Comparison of ENCODE assay signal across 19 cellular contexts in genomic region chr6:167578371-167578901, GRCh38.
DNase-seq lines count a peak whose midpoint lies in the region; ATAC-seq and TF ChIP-seq lines count a peak whose summit lies in the region.
"Had no signal": no experiment of that assay in that cellular context is flagged by ENCODE, and none has a peak within 500 bp of the region (broad histone marks: within the 10 kb centered on the region; RNA-seq: fewer than 3 reads in every experiment).

No MANE protein-coding gene starts in this region.

- H3K36me3 Mint-ChIP-seq in neural progenitor cell = peaks cover 3% of the 10 kb centered on the region
- H3K36me3 Mint-ChIP-seq: CD14-positive monocyte, IgD-negative memory B cell had no signal

- TF ChIP-seq EP300 in esophagus muscularis mucosa (IDR thresholded peaks at IDR 0.05) = no peak

- DNase-seq in cardiac septum (ENCODE audit: low spot score) (peak; percentile 26), left ventricle myocardium superior (no peak), esophagus muscularis mucosa (ENCODE audit: extremely low spot score) (peak; percentile 81), neural progenitor cell (ENCODE audit: low spot score) (no peak), ureter (ENCODE audit: low spot score) (peak; percentile 34), NCI-H524 (lab: John Stamatoyannopoulos, UW) (no peak), GM19240 (ENCODE audit: insufficient read length, low spot score) (no peak), DMS 273 treated with DMSO at 0.1 percent for 48 hours (lab: John Stamatoyannopoulos, UW) (no peak)
- DNase-seq: 8988T, AML-193, EL, NCI-H1105, NCI-H2029 treated with DMSO at 0.1 percent for 48 hours, NCI-H345, NCI-H524 treated with DMSO at 0.1 percent for 48 hours, OCI-M1 had no signal

- H3K27ac ChIP-seq in esophagus muscularis mucosa (replicated peaks in 1 of 4) = no peak overlapping the region
- H3K27ac ChIP-seq in neural progenitor cell = no peak overlapping the region
- H3K27ac ChIP-seq: SJCRH30 had no signal

- H3K9me3 Mint-ChIP-seq in neural progenitor cell = peaks cover 21% of the 10 kb centered on the region

- H3K9me3 ChIP-seq in esophagus muscularis mucosa = peaks cover 0 to 8% (median 5%) of the 10 kb centered on the region in 4 donors
- H3K9me3 ChIP-seq in neural progenitor cell (ENCODE audit: low read depth) = no peaks in the 10 kb centered on the region

- H3K4me3 Mint-ChIP-seq in neural progenitor cell = no peak overlapping the region
- H3K4me3 Mint-ChIP-seq: CD14-positive monocyte, IgD-negative memory B cell had no signal

- H3K4me1 ChIP-seq in esophagus muscularis mucosa (peaks cover 0 to 14% (median 9%) of the 10 kb centered on the region in 4 donors), neural progenitor cell (peaks cover 4% of the 10 kb centered on the region)

- TF ChIP-seq CTCF in esophagus muscularis mucosa (IDR thresholded peaks at IDR 0.05) = no peak
- TF ChIP-seq CTCF in neural progenitor cell (IDR thresholded peaks at IDR 0.05) = no peak

- peak overlapping the region; percentile 36 for H3K27ac Mint-ChIP-seq in neural progenitor cell
- H3K27ac Mint-ChIP-seq: CD14-positive monocyte, IgD-negative memory B cell had no signal

- H3K36me3 ChIP-seq in esophagus muscularis mucosa = no peaks in the 10 kb centered on the region
- no peaks in the 10 kb centered on the region for H3K36me3 ChIP-seq in neural progenitor cell
- H3K36me3 ChIP-seq: SJCRH30 had no signal

- H3F3A ChIP-seq in neural progenitor cell (ENCODE audit: low read depth) = no peaks in the 10 kb centered on the region

- H3K79me2 ChIP-seq in neural progenitor cell (ENCODE audit: low read depth) = no peaks in the 10 kb centered on the region

- no peak for ATAC-seq in left ventricle myocardium superior

- no peak overlapping the region for H3K4me3 ChIP-seq in esophagus muscularis mucosa
- no peak overlapping the region for H3K4me3 ChIP-seq in neural progenitor cell
- H3K4me3 ChIP-seq: SJCRH30 had no signal

- H3K4me1 Mint-ChIP-seq in neural progenitor cell = peaks cover 55% of the 10 kb centered on the region
- H3K4me1 Mint-ChIP-seq: CD14-positive monocyte, IgD-negative memory B cell had no signal

- H3K27me3 Mint-ChIP-seq in neural progenitor cell (ENCODE audit: insufficient read depth, low read depth) = peaks cover 7% of the 10 kb centered on the region

- TF ChIP-seq POLR2A in esophagus muscularis mucosa (IDR thresholded peaks at IDR 0.05; ENCODE audit: low read depth) = no peak

- WGBS in esophagus muscularis mucosa = 88% methylated on average over 16 of the region's 16 CpGs

- no peak overlapping the region for H3K4me2 ChIP-seq in neural progenitor cell

- H3K27me3 ChIP-seq in esophagus muscularis mucosa (no peaks in the 10 kb centered on the region), neural progenitor cell (no peaks in the 10 kb centered on the region)
- H3K27me3 ChIP-seq: SJCRH30 had no signal

- no peak overlapping the region for H3K9ac ChIP-seq in neural progenitor cell

- intact Hi-C loops in cardiac septum (cut with DNase I) = no loop called here
- intact Hi-C loops in left ventricle myocardium superior (cut with micrococcal nuclease) = no loop called here
- intact Hi-C loops in esophagus muscularis mucosa (cut with DNase I) = no loop called here

- no peaks in the 10 kb centered on the region for H4K20me1 ChIP-seq in neural progenitor cell (ENCODE audit: low read depth)

- no peak overlapping the region for H2AFZ ChIP-seq in neural progenitor cell (replicated peaks)

Comparison
In these comparisons a context has a peak if more than half of its experiments do, and no peak if none do; other contexts are left out.
1. DNase-seq: peak in cardiac septum (single experiment), esophagus muscularis mucosa (single experiment) and ureter (single experiment); none in left ventricle myocardium superior (single experiment), neural progenitor cell (single experiment), NCI-H524 (0 of 2), GM19240 (single experiment) and DMS 273 treated with DMSO at 0.1 percent for 48 hours (single experiment).